8 cellular contexts compared by ENCODE assay signal in the genomic region with DNA sequence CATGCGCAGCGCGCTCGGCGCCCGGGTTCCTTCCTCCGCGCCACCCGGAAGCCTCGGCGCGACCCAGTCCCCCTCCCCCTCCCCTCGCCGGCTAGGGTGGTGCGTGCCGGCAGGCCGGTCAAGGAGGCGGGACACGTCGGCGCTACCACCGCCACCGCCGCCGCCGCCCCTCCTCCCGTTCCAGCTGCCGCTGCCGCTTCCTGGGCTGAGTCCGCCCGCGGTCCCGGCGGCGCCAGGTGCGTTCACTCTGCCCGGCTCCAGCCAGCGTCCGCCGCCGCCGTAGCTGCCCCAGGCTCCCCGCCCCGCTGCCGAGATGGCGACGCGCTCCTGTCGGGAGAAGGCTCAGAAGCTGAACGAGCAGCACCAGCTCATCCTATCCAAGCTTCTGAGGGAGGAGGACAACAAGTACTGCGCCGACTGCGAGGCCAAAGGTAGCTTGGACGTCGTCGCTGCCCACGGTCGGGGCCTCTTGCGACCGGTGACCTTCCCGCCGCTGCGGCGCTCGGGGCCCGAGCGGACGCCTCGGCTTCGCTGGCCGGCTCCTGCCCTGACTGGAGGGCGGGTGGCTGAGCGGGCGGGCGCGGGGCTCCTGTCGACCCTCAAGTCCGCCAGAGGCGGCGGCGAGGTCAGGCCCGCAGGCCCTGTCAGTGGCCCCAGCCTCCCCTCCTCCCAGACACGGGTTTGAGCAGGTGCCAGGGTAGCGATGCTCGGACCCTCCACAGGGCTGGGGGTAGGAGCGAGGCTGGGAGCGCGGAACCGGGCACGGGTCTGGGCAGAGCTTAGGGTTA. TPM values are rescaled to one million over a fixed set of nuclear protein-coding genes. Genes with fewer than 3 reads are reported as not detected.
A peak's percentile ranks its signal among the peaks of the same experiment; 100 is the strongest.
DNase-seq lines count a peak whose midpoint lies in the region; ATAC-seq and TF ChIP-seq lines count a peak whose summit lies in the region.

A gene (plus strand): TSS at position 173 of the 788 bp plus-strand sequence. CDS start 141 bp downstream, at position 314.

- peak; percentile 96 for ATAC-seq in HG02588 (IDR thresholded peaks at IDR 0.05; ENCODE audit: unreplicated experiment)
- peak; percentile 91 for ATAC-seq in thoracic aorta (ENCODE audit: insufficient number of reproducible peaks, low FRiP score, low read depth)

- peaks cover 46% of the 10 kb centered on the region for H3K79me2 ChIP-seq in osteoblast (ENCODE audit: insufficient read depth, low read length)

- TF ChIP-seq POLR2A in GM10847 (IDR thresholded peaks at IDR 0.05; ENCODE audit: extremely low read depth, insufficient read length) = peak; percentile 68

- TF ChIP-seq CTCF in osteoblast (IDR thresholded peaks at IDR 0.05; ENCODE audit: extremely low read depth, low read depth, low read length) = no peak
- no peak for TF ChIP-seq CTCF in thoracic aorta (IDR thresholded peaks at IDR 0.05)

- H3K27me3 Mint-ChIP-seq in activated naive CD8-positive, alpha-beta T cell = no peaks in the 10 kb centered on the region

- no peaks in the 10 kb centered on the region for H3K36me3 Mint-ChIP-seq in activated naive CD8-positive, alpha-beta T cell

- H3K9me3 Mint-ChIP-seq in activated naive CD8-positive, alpha-beta T cell (ENCODE audit: low read depth) = no peaks in the 10 kb centered on the region

- H3K4me3 Mint-ChIP-seq in activated naive CD8-positive, alpha-beta T cell = peak within 1 kb of the TSS; percentile 86

- H3K36me3 ChIP-seq in osteoblast (ENCODE audit: insufficient read depth, low read length) = no peaks in the 10 kb centered on the region
- no peaks in the 10 kb centered on the region for H3K36me3 ChIP-seq in thoracic aorta

- H3K4me1 ChIP-seq in osteoblast (ENCODE audit: insufficient read depth, low read length) = peaks cover 15% of the 10 kb centered on the region
- peaks cover 9 to 26% of the 10 kb centered on the region in 2 donors for H3K4me1 ChIP-seq in thoracic aorta (ENCODE audit: control insufficient read depth in 1 of 2, low read depth in 2 of 2)

- peaks cover 21% of the 10 kb centered on the region for H4K20me1 ChIP-seq in osteoblast (ENCODE audit: insufficient read depth, low read length)

- no peaks in the 10 kb centered on the region for H3K9me3 ChIP-seq in osteoblast (ENCODE audit: low read depth, low read length)
- no peaks in the 10 kb centered on the region for H3K9me3 ChIP-seq in thoracic aorta

- H3K4me3 ChIP-seq in osteoblast (ENCODE audit: insufficient read depth, low read length) = peak within 1 kb of the TSS; percentile 92
- H3K4me3 ChIP-seq in thoracic aorta = peak within 1 kb of the TSS; percentile 90

- DNase-seq in NCI-H1048 (lab: John Stamatoyannopoulos, UW) = peak; percentile 71
- DNase-seq in SKM-1 treated with dmso at 0.1 percent for 144 hours (lab: John Stamatoyannopoulos, UW; ENCODE audit: unreplicated experiment) = peak; percentile 90
- DNase-seq in glomerular visceral epithelial cell (ENCODE audit: extremely low spot score) = peak; percentile 96
- peak; percentile 97 for DNase-seq in osteoblast (ENCODE audit: insufficient read length, low spot score, missing footprints)
- peak; percentile 67 for DNase-seq in thoracic aorta (ENCODE audit: low spot score)

- H3K4me1 Mint-ChIP-seq in activated naive CD8-positive, alpha-beta T cell (ENCODE audit: low read depth) = peaks cover 54% of the 10 kb centered on the region

- H3K27ac Mint-ChIP-seq in activated naive CD8-positive, alpha-beta T cell = peak within 1 kb of the TSS; percentile 94

- H3K27me3 ChIP-seq in osteoblast (ENCODE audit: insufficient read depth, low read length) (no peaks in the 10 kb centered on the region), thoracic aorta (replicated peaks; ENCODE audit: insufficient read depth) (no peaks in the 10 kb centered on the region)

- H2AFZ ChIP-seq in osteoblast (ENCODE audit: low read length) = peak within 1 kb of the TSS; percentile 98

- H3K4me2 ChIP-seq in osteoblast (ENCODE audit: insufficient read depth, low read length) = peak within 1 kb of the TSS; percentile 89

- H3K27ac ChIP-seq in osteoblast (ENCODE audit: low read depth, low read length) (peak within 1 kb of the TSS; percentile 68), thoracic aorta (peak within 1 kb of the TSS; percentile 76 to 89)

RNA-seq across cellular contexts. Expression of the gene that starts here (rescaled TPM):
- total RNA-seq in osteoblast = 33.7 and 37.7 TPM in 2 replicates
- total RNA-seq in thoracic aorta = 10 to 100 TPM; 13.7 to 26.0 TPM

Comparison
In these comparisons a context has a peak if more than half of its experiments do, and no peak if none do; other contexts are left out.
1. Peak in every context shown above with its lines: DNase-seq, ATAC-seq, H3K4me3 ChIP-seq and H3K27ac ChIP-seq.